In genomic region chr2:88239781-88240180, GRCh38 we compare ENCODE assay signal across 23 cellular contexts.
DNase-seq lines count a peak whose midpoint lies in the region; ATAC-seq and TF ChIP-seq lines count a peak whose summit lies in the region.
"Had no signal": no experiment of that assay in that cellular context is flagged by ENCODE, and none has a peak within 500 bp of the region (broad histone marks: within the 10 kb centered on the region; RNA-seq: fewer than 3 reads in every experiment).

No MANE protein-coding gene starts in this region.

- H3K27me3 ChIP-seq in lower lobe of right lung (ENCODE audit: low read depth): no peaks in the 10 kb centered on the region

- no peak for DNase-seq in stimulated activated naive CD8-positive, alpha-beta T cell treated with anti-CD3 and anti-CD28 coated beads, Interleukin-15, Interleukin-2, amounts not matched to agents 100 U/mL and 50 U/mL, for 24 hours
- no peak for DNase-seq in stimulated activated naive CD8-positive, alpha-beta T cell treated with anti-CD3 and anti-CD28 coated beads, Interleukin-15, amount 100 ng/mL, for 72 hours
- DNase-seq in RPMI8226 (peak; percentile 27), lower lobe of right lung (no peak), DMS53 treated with DMSO at 0.1 percent for 48 hours (lab: John Stamatoyannopoulos, UW; ENCODE audit: unreplicated experiment) (no peak), cortex of kidney (lab: John Stamatoyannopoulos, UW) (no peak), SIG-M5 (lab: John Stamatoyannopoulos, UW) (no peak)
- DNase-seq: activated CD4-positive, alpha-beta T cell treated with anti-CD3 and anti-CD28 coated beads, Interleukin-2, amount 10 ng/mL, durations not matched to agents 24 days and 14 days; activated naive CD8-positive, alpha-beta T cell treated with anti-CD3 and anti-CD28 coated beads for 36 hours; C1 segment of cervical spinal cord; DMS 273 treated with DMSO at 0.1 percent for 48 hours; foreskin melanocyte; IMR-90; NCI-H1092; NCI-H69; retina; stimulated activated naive CD4-positive, alpha-beta T cell had no signal

- no peaks in the 10 kb centered on the region for H3K36me3 ChIP-seq in lower lobe of right lung

- H3K9me3 ChIP-seq in lower lobe of right lung: no peaks in the 10 kb centered on the region

- intact Hi-C loops in lower lobe of right lung (cut with DNase I): no loop called here

- H3K4me1 Mint-ChIP-seq in stimulated activated naive CD8-positive, alpha-beta T cell treated with anti-CD3 and anti-CD28 coated beads, Interleukin-15, amount 100 ng/mL, for 72 hours: no peaks in the 10 kb centered on the region
- H3K4me1 Mint-ChIP-seq: activated CD4-positive, alpha-beta T cell treated with anti-CD3 and anti-CD28 coated beads, Interleukin-2, amount 10 ng/mL, durations not matched to agents 24 days and 14 days; activated naive CD8-positive, alpha-beta T cell treated with anti-CD3 and anti-CD28 coated beads for 36 hours; mesothelial cell of epicardium had no signal

- H3K27ac ChIP-seq in lower lobe of right lung: no peak overlapping the region
- H3K27ac ChIP-seq: epithelial cell of prostate had no signal

- peaks cover 14% of the 10 kb centered on the region for H3K27me3 Mint-ChIP-seq in stimulated activated naive CD8-positive, alpha-beta T cell treated with anti-CD3 and anti-CD28 coated beads, Interleukin-15, amount 100 ng/mL, for 72 hours
- H3K27me3 Mint-ChIP-seq: activated CD4-positive, alpha-beta T cell treated with anti-CD3 and anti-CD28 coated beads, Interleukin-2, amount 10 ng/mL, durations not matched to agents 24 days and 14 days; activated naive CD8-positive, alpha-beta T cell treated with anti-CD3 and anti-CD28 coated beads for 36 hours; type B pancreatic cell had no signal

- no peaks in the 10 kb centered on the region for H3K4me1 ChIP-seq in lower lobe of right lung

- peaks cover 6 to 15% of the 10 kb centered on the region in 2 donors for H3K9me3 Mint-ChIP-seq in stimulated activated naive CD8-positive, alpha-beta T cell treated with anti-CD3 and anti-CD28 coated beads, Interleukin-15, amount 100 ng/mL, for 72 hours
- H3K9me3 Mint-ChIP-seq: activated naive CD8-positive, alpha-beta T cell treated with anti-CD3 and anti-CD28 coated beads for 36 hours had no signal

- H3K4me3 ChIP-seq in lower lobe of right lung: no peak overlapping the region

- ATAC-seq in stimulated activated naive CD8-positive, alpha-beta T cell treated with anti-CD3 and anti-CD28 coated beads, Interleukin-15, Interleukin-2, amounts not matched to agents 100 U/mL and 50 U/mL, for 24 hours: peak; percentile 65
- ATAC-seq in stimulated activated naive CD8-positive, alpha-beta T cell treated with anti-CD3 and anti-CD28 coated beads, Interleukin-15, amount 100 ng/mL, for 72 hours: no peak
- ATAC-seq in lower lobe of right lung (peak; percentile 33 to 53), GM21717 (IDR thresholded peaks at IDR 0.05; ENCODE audit: unreplicated experiment) (no peak)
- ATAC-seq: Panc1 had no signal

- no peak for TF ChIP-seq CTCF in lower lobe of right lung (IDR thresholded peaks at IDR 0.05)

- no peak overlapping the region for H3K4me3 Mint-ChIP-seq in stimulated activated naive CD8-positive, alpha-beta T cell treated with anti-CD3 and anti-CD28 coated beads, Interleukin-15, amount 100 ng/mL, for 72 hours
- H3K4me3 Mint-ChIP-seq: activated CD4-positive, alpha-beta T cell treated with anti-CD3 and anti-CD28 coated beads, Interleukin-2, amount 10 ng/mL, durations not matched to agents 24 days and 14 days; activated naive CD8-positive, alpha-beta T cell treated with anti-CD3 and anti-CD28 coated beads for 36 hours; dendritic cell treated with granulocyte-macrophage colony-stimulating factor and Interleukin-4, amounts not matched to agents 40 ng/mL and 50 ng/mL, for 4 days; mesothelial cell of epicardium; type B pancreatic cell had no signal

- H3K27ac Mint-ChIP-seq in stimulated activated naive CD8-positive, alpha-beta T cell treated with anti-CD3 and anti-CD28 coated beads, Interleukin-15, amount 100 ng/mL, for 72 hours: peak overlapping the region in 1 of 2 donors; percentile 23
- H3K27ac Mint-ChIP-seq: activated CD4-positive, alpha-beta T cell treated with anti-CD3 and anti-CD28 coated beads, Interleukin-2, amount 10 ng/mL, durations not matched to agents 24 days and 14 days; activated naive CD8-positive, alpha-beta T cell treated with anti-CD3 and anti-CD28 coated beads for 36 hours; dendritic cell treated with granulocyte-macrophage colony-stimulating factor and Interleukin-4, amounts not matched to agents 40 ng/mL and 50 ng/mL, for 4 days; mesothelial cell of epicardium; type B pancreatic cell had no signal

Comparison
In these comparisons a context has a peak if more than half of its experiments do, and no peak if none do; other contexts are left out.
1. ATAC-seq: peak in stimulated activated naive CD8-positive, alpha-beta T cell treated with anti-CD3 and anti-CD28 coated beads, Interleukin-15, Interleukin-2, amounts not matched to agents 100 U/mL and 50 U/mL, for 24 hours (single experiment) and lower lobe of right lung (2 of 2); none in stimulated activated naive CD8-positive, alpha-beta T cell treated with anti-CD3 and anti-CD28 coated beads, Interleukin-15, amount 100 ng/mL, for 72 hours (single experiment) and GM21717 (single experiment).